Comparison of ENCODE assay signal across 1 cellular context in the genomic region with DNA sequence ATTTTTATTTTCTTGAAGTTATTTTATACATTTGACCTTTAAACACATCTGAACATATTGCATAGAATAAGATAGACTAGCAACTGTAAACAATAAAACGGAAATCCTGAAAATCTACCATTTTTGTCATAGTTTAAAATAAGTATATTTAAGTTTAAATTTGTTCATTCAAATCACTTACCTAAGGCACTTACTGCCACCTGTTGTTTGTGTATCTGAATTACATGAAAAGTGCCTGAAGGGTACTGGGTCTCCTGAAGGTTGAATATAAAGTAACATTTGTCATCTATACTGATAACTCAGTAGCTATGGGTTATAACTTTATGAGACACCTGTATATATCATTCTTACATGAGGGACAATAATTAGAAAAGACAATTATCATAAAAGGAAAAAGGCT.
TF ChIP-seq lines count a peak whose summit lies in the region.

No MANE protein-coding gene starts in this region.

TF ChIP-seq in WTC11, 78 proteins besides CTCF, POLR2A, EP300 and RAD21 (continued from another document):
- TF ChIP-seq HMGXB4 (CRISPR knock-in tag; IDR thresholded peaks at IDR 0.05), result no peak
- TF ChIP-seq ZNF671 (CRISPR knock-in tag; IDR thresholded peaks at IDR 0.05), result no peak
- no peak for TF ChIP-seq MXD4 (CRISPR knock-in tag; IDR thresholded peaks at IDR 0.05; ENCODE audit: borderline replicate concordance)
- no peak for TF ChIP-seq ZSCAN18 (CRISPR knock-in tag; IDR thresholded peaks at IDR 0.05)
- no peak for TF ChIP-seq FOXP1 (CRISPR knock-in tag; IDR thresholded peaks at IDR 0.05; ENCODE audit: borderline replicate concordance)
- no peak for TF ChIP-seq NFATC4 (CRISPR knock-in tag; IDR thresholded peaks at IDR 0.05)
- no peak for TF ChIP-seq ELF4 (CRISPR knock-in tag; IDR thresholded peaks at IDR 0.05; ENCODE audit: low read depth)
- TF ChIP-seq SOX15 (CRISPR knock-in tag; IDR thresholded peaks at IDR 0.05), result no peak
- TF ChIP-seq ZNF263 (CRISPR knock-in tag; IDR thresholded peaks at IDR 0.05; ENCODE audit: low read depth), result no peak
